1 cellular context compared by ENCODE assay signal in genomic region chr1:40971962-40972361, GRCh38.
TF ChIP-seq lines count a peak whose summit lies in the region.

No MANE protein-coding gene starts in this region.

TF ChIP-seq in IMR-90, 13 proteins besides CTCF, POLR2A, EP300 and RAD21 (continued from another document):
- TF ChIP-seq NFE2L2 (IDR thresholded peaks at IDR 0.05; ENCODE audit: low read depth, low read length) = no peak
- no peak for TF ChIP-seq CHD1 (IDR thresholded peaks at IDR 0.05; ENCODE audit: low read depth, low read length)
- no peak for TF ChIP-seq MAZ (IDR thresholded peaks at IDR 0.05; ENCODE audit: borderline replicate concordance, low read depth, low read length)
- TF ChIP-seq BHLHE40 (IDR thresholded peaks at IDR 0.05; ENCODE audit: low read depth, low read length) = no peak
- TF ChIP-seq RFX5 (IDR thresholded peaks at IDR 0.05; ENCODE audit: low read depth, low read length) = no peak
- no peak for TF ChIP-seq ELK1 (IDR thresholded peaks at IDR 0.05; ENCODE audit: borderline replicate concordance, low read depth, low read length)
- no peak for TF ChIP-seq RCOR1 (IDR thresholded peaks at IDR 0.05; ENCODE audit: insufficient replicate concordance, low read length)
- TF ChIP-seq FOS (IDR thresholded peaks at IDR 0.05; ENCODE audit: low read depth, low read length) = no peak
- no peak for TF ChIP-seq CEBPB (IDR thresholded peaks at IDR 0.05; ENCODE audit: low read depth, low read length)
- no peak for TF ChIP-seq SMC3 (IDR thresholded peaks at IDR 0.05; ENCODE audit: low read depth, low read length)
- TF ChIP-seq MXI1 (IDR thresholded peaks at IDR 0.05; ENCODE audit: borderline replicate concordance, low read depth, low read length) = no peak
TF ChIP-seq in IMR-90: peak in this region for 0.
